ENCODE assay signal across 1 cellular context in the genomic region with DNA sequence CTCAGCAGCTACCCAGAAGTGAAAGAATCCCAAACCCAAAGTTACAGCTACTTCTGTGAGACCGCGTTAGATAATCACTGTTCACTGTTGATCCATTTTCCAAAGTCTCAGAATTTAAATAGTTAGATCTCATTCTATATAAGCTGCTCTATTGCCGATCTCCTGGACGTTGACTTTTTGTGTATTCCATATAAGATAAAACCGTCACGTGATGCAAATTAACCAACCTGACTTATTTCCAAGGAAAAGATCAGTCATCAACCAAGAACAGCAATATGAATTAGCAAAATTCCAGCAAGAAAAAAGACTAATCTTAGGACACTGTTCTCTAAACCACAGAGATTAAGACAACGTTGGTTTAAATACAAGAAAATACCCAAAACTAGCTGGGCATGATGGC.
TF ChIP-seq lines count a peak whose summit lies in the region.

No MANE protein-coding gene starts in this region.

TF ChIP-seq in endothelial cell of umbilical vein, 7 proteins besides CTCF, POLR2A, EP300 and RAD21:
- no peak for TF ChIP-seq MYC (IDR thresholded peaks at IDR 0.05; ENCODE audit: low read depth, low read length)
- no peak for TF ChIP-seq JUN (IDR thresholded peaks at IDR 0.05; ENCODE audit: borderline replicate concordance, insufficient read depth, insufficient read length, low read depth)
- no peak for TF ChIP-seq GATA2 (IDR thresholded peaks at IDR 0.05; ENCODE audit: insufficient read depth, insufficient read length, low read depth, low read length)
- no peak for TF ChIP-seq EZH2 (IDR thresholded peaks at IDR 0.05; ENCODE audit: borderline replicate concordance, low read depth, low read length, severe bottlenecking)
- TF ChIP-seq, protein P1, sequence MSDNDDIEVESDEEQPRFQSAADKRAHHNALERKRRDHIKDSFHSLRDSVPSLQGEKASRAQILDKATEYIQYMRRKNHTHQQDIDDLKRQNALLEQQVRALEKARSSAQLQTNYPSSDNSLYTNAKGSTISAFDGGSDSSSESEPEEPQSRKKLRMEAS (IDR thresholded peaks at IDR 0.05; ENCODE audit: insufficient read depth, insufficient read length): no peak
- TF ChIP-seq POLR2AphosphoS5 (IDR thresholded peaks at IDR 0.05; ENCODE audit: insufficient read depth, low read depth, low read length): no peak
- TF ChIP-seq FOS (IDR thresholded peaks at IDR 0.05; ENCODE audit: borderline replicate concordance, insufficient read depth, low read length): no peak
